ENCODE assay signal across 1 cellular context in the genomic region with DNA sequence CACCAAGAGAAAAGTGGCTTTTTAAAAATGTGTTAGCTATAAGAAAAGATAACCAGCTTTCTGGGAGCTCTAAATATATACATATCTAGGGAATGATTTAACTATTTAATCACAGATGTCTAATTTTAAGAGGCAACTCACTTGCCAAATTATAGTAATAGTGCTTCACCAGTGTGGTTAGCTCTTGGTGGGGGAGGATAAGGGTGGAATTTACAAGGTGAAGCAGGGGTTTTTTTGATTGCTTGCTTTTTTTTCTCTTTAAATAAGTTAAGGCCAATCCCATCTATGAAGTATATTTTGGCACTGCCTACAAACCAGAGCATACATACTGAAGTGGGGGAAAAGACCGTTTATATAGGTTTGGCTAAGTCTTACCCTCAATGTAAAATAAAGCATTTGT.
TF ChIP-seq lines count a peak whose summit lies in the region.

No MANE protein-coding gene starts in this region.

TF ChIP-seq in endothelial cell of umbilical vein, 7 proteins besides CTCF, POLR2A, EP300 and RAD21 (continued from another document):
- no peak for TF ChIP-seq MYC (IDR thresholded peaks at IDR 0.05; ENCODE audit: low read depth, low read length)
- TF ChIP-seq FOS (IDR thresholded peaks at IDR 0.05; ENCODE audit: borderline replicate concordance, insufficient read depth, low read length) = no peak
